In genomic region chr2:6297238-6297637, GRCh38 we compare ENCODE assay signal across 1 cellular context.
TF ChIP-seq lines count a peak whose summit lies in the region.

No MANE protein-coding gene starts in this region.

TF ChIP-seq in GM12878, 131 proteins besides CTCF, POLR2A, EP300 and RAD21 (continued from another document):
- no peak for TF ChIP-seq USF1 (IDR thresholded peaks at IDR 0.05; ENCODE audit: borderline replicate concordance, extremely low read length, insufficient read depth, low read depth, low read length)
- TF ChIP-seq CEBPZ (IDR thresholded peaks at IDR 0.05; ENCODE audit: low read depth, low read length) = no peak
- TF ChIP-seq ZNF217 (IDR thresholded peaks at IDR 0.05) = no peak
- no peak for TF ChIP-seq ZNF24 (IDR thresholded peaks at IDR 0.05)
- TF ChIP-seq MYC (IDR thresholded peaks at IDR 0.05; ENCODE audit: insufficient read depth, insufficient read length, insufficient replicate concordance, low read length, severe bottlenecking) = no peak
- TF ChIP-seq MEF2A (IDR thresholded peaks at IDR 0.05; ENCODE audit: insufficient read depth, low read depth, low read length) = no peak
- TF ChIP-seq IKZF2 (IDR thresholded peaks at IDR 0.05) = no peak
TF ChIP-seq in GM12878: peak in this region for 0.
